Comparison of ENCODE assay signal across 8 cellular contexts in genomic region chr17:41959336-41960095, GRCh38. TPM values are rescaled to one million over a fixed set of nuclear protein-coding genes. Genes with fewer than 3 reads are reported as not detected.
A peak's percentile ranks its signal among the peaks of the same experiment; 100 is the strongest.
DNase-seq lines count a peak whose midpoint lies in the region; ATAC-seq and TF ChIP-seq lines count a peak whose summit lies in the region.

No MANE protein-coding gene starts in this region.

- peaks cover 3% of the 10 kb centered on the region for H3K27me3 Mint-ChIP-seq in HFFc6 (ENCODE audit: insufficient read depth)
- no peaks in the 10 kb centered on the region for H3K27me3 Mint-ChIP-seq in activated T-cell treated with anti-CD3 and anti-CD28 coated beads, Interleukin-2, amount 50 U/mL, for 24 hours

- POLR2A ChIA-PET in BJ (lab: Charles Lee): interaction anchor here (0.6 kb wide), 2 partner anchors 123 to 255 kb away, joined by 5 read pairs; no protein-coding TSS in a partner anchor

- ATAC-seq in GM19395 (IDR thresholded peaks at IDR 0.05; ENCODE audit: unreplicated experiment) (no peak), HG03378 (IDR thresholded peaks at IDR 0.05; ENCODE audit: unreplicated experiment) (no peak)

- H3K4me1 Mint-ChIP-seq in HFFc6 (ENCODE audit: low read depth): peaks cover 24% of the 10 kb centered on the region
- H3K4me1 Mint-ChIP-seq in activated T-cell treated with anti-CD3 and anti-CD28 coated beads, Interleukin-2, amount 50 U/mL, for 24 hours (ENCODE audit: low read depth): peaks cover 3% of the 10 kb centered on the region

- peak; percentile 52 for TF ChIP-seq CTCF in BJ (IDR thresholded peaks at IDR 0.05; ENCODE audit: insufficient read depth, low read depth, low read length)
- peak; percentile 70 for TF ChIP-seq CTCF in HFFc6 (IDR thresholded peaks at IDR 0.05)

- in situ Hi-C loops in SK-MEL-5 (cut with HindIII; ENCODE audit: low pct_unique_long_range_greater_than_20kb, low sequenced_read_pairs): no loop called here

- H3K4me3 Mint-ChIP-seq in HFFc6: no peak overlapping the region
- H3K4me3 Mint-ChIP-seq in activated T-cell treated with anti-CD3 and anti-CD28 coated beads, Interleukin-2, amount 50 U/mL, for 24 hours: no peak overlapping the region

- CTCF ChIA-PET in BJ (lab: Yijun Ruan, JAX): interaction anchor here (0.6 to 10.2 kb wide), 25 partner anchors 14 to 270 kb away, joined by 3 to 163 read pairs (median 4); partner anchors contain the start of genes ACLY, DHX58, KAT2A and NKIRAS2

- H3K27ac Mint-ChIP-seq in HFFc6: no peak overlapping the region; the same call in 1 of the 2 replicates
- no peak overlapping the region for H3K27ac Mint-ChIP-seq in activated T-cell treated with anti-CD3 and anti-CD28 coated beads, Interleukin-2, amount 50 U/mL, for 24 hours

- no peaks in the 10 kb centered on the region for H3K36me3 ChIP-seq in BJ (ENCODE audit: control insufficient read depth, insufficient read depth, low read length)

- DNase-seq in BJ (ENCODE audit: low read depth) (no peak), HFFc6 (peak; percentile 54), SK-MEL-5 (ENCODE audit: low read depth, low spot score) (peak; percentile 81), globus pallidus (ENCODE audit: low spot score) (peak; percentile 64), superior temporal gyrus (ENCODE audit: extremely low spot score) (peak; percentile 56)
- DNase-seq in activated T-cell treated with anti-CD3 and anti-CD28 coated beads, Interleukin-2, amount 50 U/mL, for 24 hours: no peak

- no peaks in the 10 kb centered on the region for H3K36me3 Mint-ChIP-seq in HFFc6 (ENCODE audit: low read depth)
- H3K36me3 Mint-ChIP-seq in activated T-cell treated with anti-CD3 and anti-CD28 coated beads, Interleukin-2, amount 50 U/mL, for 24 hours (ENCODE audit: low read depth): no peaks in the 10 kb centered on the region

- H3K9me3 Mint-ChIP-seq in HFFc6: no peaks in the 10 kb centered on the region
- H3K9me3 Mint-ChIP-seq in activated T-cell treated with anti-CD3 and anti-CD28 coated beads, Interleukin-2, amount 50 U/mL, for 24 hours: no peaks in the 10 kb centered on the region

- H3K27me3 ChIP-seq in BJ (ENCODE audit: control insufficient read depth, insufficient read depth, low read length): no peaks in the 10 kb centered on the region

- H3K4me3 ChIP-seq in BJ (ENCODE audit: low read depth, low read length): no peak overlapping the region

RNA-seq across cellular contexts. Expression of gene CNP, which starts 7.1 kb away (rescaled TPM):
- polyA plus RNA-seq in BJ (2011; rRNA removed): 53.5 and 66.2 TPM in 2 replicates
- 151 and 180 TPM in 2 replicates for polyA minus RNA-seq in BJ (2011; rRNA and poly(A)+ RNA removed)
- total RNA-seq in HFFc6 (2021; fragmentation: NEBNext Ultra II Directional; extraction: Animal tissue kit (Norgen Biotek cat#: 25700)): 100 to 1,000 TPM; 105 to 118 (median 111) TPM
- total RNA-seq in SK-MEL-5 (2014; rRNA removed; shearing (Covaris generic)): 103 and 104 TPM in 2 replicates
- polyA plus RNA-seq in SK-MEL-5 (2015; cell fraction: cytosol; rRNA removed): 176 and 223 TPM in 2 replicates
- polyA plus RNA-seq in SK-MEL-5 (2015; cell fraction: nucleus; rRNA removed): 106 and 126 TPM in 2 replicates

RNA-seq across cellular contexts. Expression of gene ODAD4, which starts 29.1 kb away (rescaled TPM):
- 0.61 and 0.92 TPM in 2 replicates for polyA plus RNA-seq in BJ (2011; rRNA removed)
- 0.31 and 0.81 TPM in 2 replicates for polyA minus RNA-seq in BJ (2011; rRNA and poly(A)+ RNA removed)
- 1 to 10 TPM in 3 of 6 experiments, under 1 TPM in 3; 0.74 to 1.8 (median 0.97) TPM for total RNA-seq in HFFc6 (2021; fragmentation: NEBNext Ultra II Directional; extraction: Animal tissue kit (Norgen Biotek cat#: 25700))
- total RNA-seq in SK-MEL-5 (2014; rRNA removed; shearing (Covaris generic)): 0.98 and 1.3 TPM in 2 replicates
- polyA plus RNA-seq in SK-MEL-5 (2015; cell fraction: cytosol; rRNA removed): 1.2 and 2.5 TPM in 2 replicates
- 3.4 and 4.3 TPM in 2 replicates for polyA plus RNA-seq in SK-MEL-5 (2015; cell fraction: nucleus; rRNA removed)

RNA-seq across cellular contexts. Expression of gene ACLY, which starts 40.8 kb away (rescaled TPM):
- 118 and 170 TPM in 2 replicates for polyA plus RNA-seq in BJ (2011; rRNA removed)
- 159 and 212 TPM in 2 replicates for polyA minus RNA-seq in BJ (2011; rRNA and poly(A)+ RNA removed)
- 100 to 1,000 TPM; 254 to 315 (median 279) TPM for total RNA-seq in HFFc6 (2021; fragmentation: NEBNext Ultra II Directional; extraction: Animal tissue kit (Norgen Biotek cat#: 25700))
- 112 and 113 TPM in 2 replicates for total RNA-seq in SK-MEL-5 (2014; rRNA removed; shearing (Covaris generic))
- 132 and 175 TPM in 2 replicates for polyA plus RNA-seq in SK-MEL-5 (2015; cell fraction: cytosol; rRNA removed)
- polyA plus RNA-seq in SK-MEL-5 (2015; cell fraction: nucleus; rRNA removed): 88.7 and 106 TPM in 2 replicates

RNA-seq across cellular contexts. Expression of gene DNAJC7, which starts 57.7 kb away (rescaled TPM):
- polyA plus RNA-seq in BJ (2011; rRNA removed): 41.1 and 46.9 TPM in 2 replicates
- 33.7 and 36.2 TPM in 2 replicates for polyA minus RNA-seq in BJ (2011; rRNA and poly(A)+ RNA removed)
- total RNA-seq in HFFc6 (2021; fragmentation: NEBNext Ultra II Directional; extraction: Animal tissue kit (Norgen Biotek cat#: 25700)): 100 to 1,000 TPM in 3 of 6 experiments, 10 to 100 TPM in 3; 85.0 to 115 (median 100) TPM
- 81.1 and 85.9 TPM in 2 replicates for total RNA-seq in SK-MEL-5 (2014; rRNA removed; shearing (Covaris generic))
- 57.5 and 71.2 TPM in 2 replicates for polyA plus RNA-seq in SK-MEL-5 (2015; cell fraction: cytosol; rRNA removed)
- 67.8 and 86.5 TPM in 2 replicates for polyA plus RNA-seq in SK-MEL-5 (2015; cell fraction: nucleus; rRNA removed)

Comparison
In these comparisons a context has a peak if more than half of its experiments do, and no peak if none do; other contexts are left out.
1. DNase-seq: peak in HFFc6 (single experiment), SK-MEL-5 (single experiment), globus pallidus (single experiment) and superior temporal gyrus (single experiment); none in BJ (single experiment) and activated T-cell treated with anti-CD3 and anti-CD28 coated beads, Interleukin-2, amount 50 U/mL, for 24 hours (single experiment).